In genomic region chr6:1031671-1032070, GRCh38 we compare ENCODE assay signal across 31 cellular contexts.
"Had no signal": no experiment of that assay in that cellular context is flagged by ENCODE, and none has a peak within 500 bp of the region (broad histone marks: within the 10 kb centered on the region; RNA-seq: fewer than 3 reads in every experiment).

No MANE protein-coding gene starts in this region.

- H3K4me1 ChIP-seq: body of pancreas, Peyer's patch had no signal

- H3K9me3 ChIP-seq: body of pancreas, Peyer's patch, SJSA1, SK-N-SH had no signal

- H3K9ac ChIP-seq: SK-N-SH had no signal

- H3K36me3 ChIP-seq: Peyer's patch, SJSA1 had no signal

- H3K27ac ChIP-seq: body of pancreas, Peyer's patch, SJSA1 had no signal

- H3K27me3 ChIP-seq: body of pancreas, Peyer's patch, SJSA1 had no signal

- H3K4me3 ChIP-seq: body of pancreas, Peyer's patch, SJSA1 had no signal

- H3K4me2 ChIP-seq: SK-N-SH had no signal

- FAIRE-seq: astrocyte, bronchial epithelial cell, TTC549 had no signal

- ATAC-seq: activated CD8-positive, alpha-beta T cell treated with anti-CD3 and anti-CD28 coated beads for 36 hours; activated T-cell treated with anti-CD3 and anti-CD28 coated beads, Interleukin-2, amount 50 U/mL, for 72 hours; activated T-helper 17 cell treated with anti-CD3 and anti-CD28 coated beads, Interleukin-2, amount 50 U/mL, for 72 hours; body of pancreas had no signal

- DNase-seq: activated CD4-positive, alpha-beta T cell treated with anti-CD3 and anti-CD28 coated beads, Interleukin-2, amount 10 ng/mL, durations not matched to agents 24 days and 14 days; activated CD4-positive, alpha-beta T cell treated with anti-CD3 and anti-CD28 coated beads, Interleukin-2, amount 50 U/mL, for 4 hours; activated CD8-positive, alpha-beta T cell treated with anti-CD3 and anti-CD28 coated beads for 36 hours; activated effector memory CD4-positive, alpha-beta T cell treated with anti-CD3 and anti-CD28 coated beads, Interleukin-2, amount 50 U/mL, for 16 hours; activated naive CD4-positive, alpha-beta T cell; activated naive CD4-positive, alpha-beta T cell treated with anti-CD3 and anti-CD28 coated beads, Interleukin-2, amount 50 U/mL, for 16 hours; activated naive CD8-positive, alpha-beta T cell treated with anti-CD3 and anti-CD28 coated beads for 36 hours; activated T-cell treated with anti-CD3 and anti-CD28 coated beads, Interleukin-2, amount 50 U/mL, for 1 hour; activated T-cell treated with anti-CD3 and anti-CD28 coated beads, Interleukin-2, amount 50 U/mL, for 72 hours; body of pancreas; caudate nucleus; Kasumi-1; KG1; NCI-H1105; NCI-H1417 treated with DMSO at 0.1 percent for 48 hours; NCI-H187 treated with DMSO at 0.1 percent for 48 hours; NCI-H2081; NCI-H2171 treated with DMSO at 0.1 percent for 48 hours; NCI-H2227 treated with DMSO at 0.1 percent for 48 hours; NCI-H446 treated with DMSO at 0.1 percent for 48 hours; NCI-H524; NCI-H69; Peyer's patch; RPMI8226; SHP77 treated with DMSO at 0.1 percent for 48 hours; SK-N-SH had no signal
